Comparison of ENCODE assay signal across 8 cellular contexts in genomic region chr3:36677331-36678007, GRCh38.
A peak's percentile ranks its signal among the peaks of the same experiment; 100 is the strongest.
DNase-seq lines count a peak whose midpoint lies in the region; ATAC-seq, FAIRE-seq and TF ChIP-seq lines count a peak whose summit lies in the region.

No MANE protein-coding gene starts in this region.

- ATAC-seq in HG02610 (IDR thresholded peaks at IDR 0.05; ENCODE audit: unreplicated experiment) (peak; percentile 78), Panc1 (peak; percentile 58; the same call in 1 of the 2 replicates)

- no peak for TF ChIP-seq CTCF in Panc1 (IDR thresholded peaks at IDR 0.05)

- H3K27ac ChIP-seq in Panc1 (ENCODE audit: low read length) = no peak overlapping the region

- POLR2A ChIA-PET in Panc1 (lab: Charles Lee) = no interaction called here

- peak; percentile 65 for FAIRE-seq in GM18507 (lab: Jason Lieb, UNC)

- intact Hi-C loops in Panc1 (cut with micrococcal nuclease; ENCODE audit: unreplicated experiment) = no loop called here

- CTCF ChIA-PET in Panc1 (lab: Charles Lee) = no interaction called here

- H3K4me3 ChIP-seq in Panc1 (ENCODE audit: low read depth in 2 of 2, low read length in 2 of 2) = no peak overlapping the region

- no peaks in the 10 kb centered on the region for H3K36me3 ChIP-seq in Panc1 (ENCODE audit: control insufficient read depth, insufficient read depth, low read length)

- DNase-seq in GM18507 (ENCODE audit: extremely low spot score, insufficient read length, low read depth) (no peak), Panc1 (ENCODE audit: low read depth, low spot score) (no peak), kidney glomerular epithelial cell (lab: John Stamatoyannopoulos, UW) (peak; percentile 99), SHP77 treated with DMSO at 0.1 percent for 48 hours (lab: John Stamatoyannopoulos, UW) (no peak), CD1c-positive myeloid dendritic cell (ENCODE audit: extremely low spot score) (no peak), mucosa of gallbladder (ENCODE audit: low spot score) (no peak), NOMO-1 treated with DMSO at 0.1 percent for 48 hours (lab: John Stamatoyannopoulos, UW; ENCODE audit: unreplicated experiment) (no peak)

- H3K9me3 ChIP-seq in Panc1 (ENCODE audit: control insufficient read depth, insufficient read depth, low read depth, low read length) = no peaks in the 10 kb centered on the region

- H3K27me3 ChIP-seq in Panc1 (ENCODE audit: control insufficient read depth, insufficient read depth, low read length) = no peaks in the 10 kb centered on the region

- no peaks in the 10 kb centered on the region for H3K4me1 ChIP-seq in Panc1 (ENCODE audit: control insufficient read depth, insufficient read depth, low read length)

- no TSS peak for BruUV-seq in Panc1 (replicated peaks; lab: Mats Ljungman, UMichigan)

- in situ Hi-C loops in Panc1 (cut with HindIII; ENCODE audit: low pct_unique_long_range_greater_than_20kb, low sequenced_read_pairs) = no loop called here
